Comparison of ENCODE assay signal across 2 cellular contexts in the genomic region with DNA sequence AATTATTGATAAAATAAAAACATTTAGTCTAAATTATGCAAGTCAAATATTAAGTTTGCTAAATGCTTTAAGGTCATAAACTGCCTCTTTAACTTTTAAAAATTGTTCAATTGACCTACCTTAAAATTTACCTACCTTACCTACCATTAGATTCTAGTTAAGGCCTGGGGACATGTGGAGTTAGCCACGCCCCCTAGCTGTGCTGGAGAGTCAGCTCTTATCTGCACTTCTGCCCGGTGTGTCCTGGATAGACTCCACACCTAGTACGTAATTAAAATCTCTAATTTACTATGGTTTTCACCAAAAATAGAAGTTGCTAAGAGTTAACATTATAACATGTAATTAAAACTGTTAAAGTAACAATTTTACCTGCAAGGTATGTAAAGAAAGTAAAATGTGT.
TF ChIP-seq lines count a peak whose summit lies in the region.

No MANE protein-coding gene starts in this region.

TF ChIP-seq in SK-N-SH, 30 proteins besides CTCF, POLR2A, EP300 and RAD21:
- TF ChIP-seq SMC3 (IDR thresholded peaks at IDR 0.05; ENCODE audit: low read depth, low read length) (no peak), YY1 (IDR thresholded peaks at IDR 0.05; ENCODE audit: low read depth) (no peak), TEAD4 (IDR thresholded peaks at IDR 0.05; ENCODE audit: borderline replicate concordance, insufficient read depth) (no peak), CHD2 (IDR thresholded peaks at IDR 0.05; ENCODE audit: low read length, partially characterized antibody) (no peak), NRF1 (IDR thresholded peaks at IDR 0.05; ENCODE audit: low read depth, low read length) (no peak), SIN3A (IDR thresholded peaks at IDR 0.05; ENCODE audit: borderline replicate concordance, low read depth, low read length) (no peak), GATA2 (CRISPR knock-in tag; IDR thresholded peaks at IDR 0.05) (no peak), POLR2AphosphoS5 (IDR thresholded peaks at IDR 0.05; ENCODE audit: low read depth, low read length) (no peak), MEF2A (IDR thresholded peaks at IDR 0.05; ENCODE audit: borderline replicate concordance, low read depth) (no peak), EZH2phosphoT487 (IDR thresholded peaks at IDR 0.05; ENCODE audit: borderline replicate concordance, low read depth) (no peak)
- TF ChIP-seq, protein P1, sequence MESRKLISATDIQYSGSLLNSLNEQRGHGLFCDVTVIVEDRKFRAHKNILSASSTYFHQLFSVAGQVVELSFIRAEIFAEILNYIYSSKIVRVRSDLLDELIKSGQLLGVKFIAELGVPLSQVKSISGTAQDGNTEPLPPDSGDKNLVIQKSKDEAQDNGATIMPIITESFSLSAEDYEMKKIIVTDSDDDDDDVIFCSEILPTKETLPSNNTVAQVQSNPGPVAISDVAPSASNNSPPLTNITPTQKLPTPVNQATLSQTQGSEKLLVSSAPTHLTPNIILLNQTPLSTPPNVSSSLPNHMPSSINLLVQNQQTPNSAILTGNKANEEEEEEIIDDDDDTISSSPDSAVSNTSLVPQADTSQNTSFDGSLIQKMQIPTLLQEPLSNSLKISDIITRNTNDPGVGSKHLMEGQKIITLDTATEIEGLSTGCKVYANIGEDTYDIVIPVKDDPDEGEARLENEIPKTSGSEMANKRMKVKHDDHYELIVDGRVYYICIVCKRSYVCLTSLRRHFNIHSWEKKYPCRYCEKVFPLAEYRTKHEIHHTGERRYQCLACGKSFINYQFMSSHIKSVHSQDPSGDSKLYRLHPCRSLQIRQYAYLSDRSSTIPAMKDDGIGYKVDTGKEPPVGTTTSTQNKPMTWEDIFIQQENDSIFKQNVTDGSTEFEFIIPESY (IDR thresholded peaks at IDR 0.05; ENCODE audit: borderline replicate concordance, low read depth) = no peak
- TF ChIP-seq, protein P2, sequence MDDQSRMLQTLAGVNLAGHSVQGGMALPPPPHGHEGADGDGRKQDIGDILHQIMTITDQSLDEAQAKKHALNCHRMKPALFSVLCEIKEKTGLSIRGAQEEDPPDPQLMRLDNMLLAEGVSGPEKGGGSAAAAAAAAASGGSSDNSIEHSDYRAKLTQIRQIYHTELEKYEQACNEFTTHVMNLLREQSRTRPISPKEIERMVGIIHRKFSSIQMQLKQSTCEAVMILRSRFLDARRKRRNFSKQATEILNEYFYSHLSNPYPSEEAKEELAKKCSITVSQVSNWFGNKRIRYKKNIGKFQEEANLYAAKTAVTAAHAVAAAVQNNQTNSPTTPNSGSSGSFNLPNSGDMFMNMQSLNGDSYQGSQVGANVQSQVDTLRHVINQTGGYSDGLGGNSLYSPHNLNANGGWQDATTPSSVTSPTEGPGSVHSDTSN (IDR thresholded peaks at IDR 0.05) = no peak
- TF ChIP-seq, protein P3, sequence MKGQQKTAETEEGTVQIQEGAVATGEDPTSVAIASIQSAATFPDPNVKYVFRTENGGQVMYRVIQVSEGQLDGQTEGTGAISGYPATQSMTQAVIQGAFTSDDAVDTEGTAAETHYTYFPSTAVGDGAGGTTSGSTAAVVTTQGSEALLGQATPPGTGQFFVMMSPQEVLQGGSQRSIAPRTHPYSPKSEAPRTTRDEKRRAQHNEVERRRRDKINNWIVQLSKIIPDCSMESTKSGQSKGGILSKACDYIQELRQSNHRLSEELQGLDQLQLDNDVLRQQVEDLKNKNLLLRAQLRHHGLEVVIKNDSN (IDR thresholded peaks at IDR 0.05; ENCODE audit: borderline replicate concordance, low read depth) = no peak
- TF ChIP-seq, protein P4, sequence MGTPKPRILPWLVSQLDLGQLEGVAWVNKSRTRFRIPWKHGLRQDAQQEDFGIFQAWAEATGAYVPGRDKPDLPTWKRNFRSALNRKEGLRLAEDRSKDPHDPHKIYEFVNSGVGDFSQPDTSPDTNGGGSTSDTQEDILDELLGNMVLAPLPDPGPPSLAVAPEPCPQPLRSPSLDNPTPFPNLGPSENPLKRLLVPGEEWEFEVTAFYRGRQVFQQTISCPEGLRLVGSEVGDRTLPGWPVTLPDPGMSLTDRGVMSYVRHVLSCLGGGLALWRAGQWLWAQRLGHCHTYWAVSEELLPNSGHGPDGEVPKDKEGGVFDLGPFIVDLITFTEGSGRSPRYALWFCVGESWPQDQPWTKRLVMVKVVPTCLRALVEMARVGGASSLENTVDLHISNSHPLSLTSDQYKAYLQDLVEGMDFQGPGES (IDR thresholded peaks at IDR 0.05; ENCODE audit: low read depth, low read length) = no peak

TF ChIP-seq in SK-N-SH treated with all-trans-retinoic acid at 6 μM for 48 hours, 23 proteins besides CTCF, POLR2A, EP300 and RAD21:
- TF ChIP-seq, protein P5, sequence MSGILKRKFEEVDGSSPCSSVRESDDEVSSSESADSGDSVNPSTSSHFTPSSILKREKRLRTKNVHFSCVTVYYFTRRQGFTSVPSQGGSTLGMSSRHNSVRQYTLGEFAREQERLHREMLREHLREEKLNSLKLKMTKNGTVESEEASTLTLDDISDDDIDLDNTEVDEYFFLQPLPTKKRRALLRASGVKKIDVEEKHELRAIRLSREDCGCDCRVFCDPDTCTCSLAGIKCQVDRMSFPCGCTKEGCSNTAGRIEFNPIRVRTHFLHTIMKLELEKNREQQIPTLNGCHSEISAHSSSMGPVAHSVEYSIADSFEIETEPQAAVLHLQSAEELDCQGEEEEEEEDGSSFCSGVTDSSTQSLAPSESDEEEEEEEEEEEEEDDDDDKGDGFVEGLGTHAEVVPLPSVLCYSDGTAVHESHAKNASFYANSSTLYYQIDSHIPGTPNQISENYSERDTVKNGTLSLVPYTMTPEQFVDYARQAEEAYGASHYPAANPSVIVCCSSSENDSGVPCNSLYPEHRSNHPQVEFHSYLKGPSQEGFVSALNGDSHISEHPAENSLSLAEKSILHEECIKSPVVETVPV (CRISPR knock-in tag; IDR thresholded peaks at IDR 0.05) = no peak
- TF ChIP-seq ZNF8 (CRISPR knock-in tag; IDR thresholded peaks at IDR 0.05) (no peak), CSDC2 (CRISPR knock-in tag; IDR thresholded peaks at IDR 0.05) (no peak), ZFP30 (CRISPR knock-in tag; IDR thresholded peaks at IDR 0.05) (no peak), TOX (CRISPR knock-in tag; IDR thresholded peaks at IDR 0.05; ENCODE audit: borderline replicate concordance) (no peak), ZFP3 (CRISPR knock-in tag; IDR thresholded peaks at IDR 0.05) (no peak), ARNTL (CRISPR knock-in tag; IDR thresholded peaks at IDR 0.05; ENCODE audit: borderline replicate concordance, low read depth) (no peak), SNAI2 (CRISPR knock-in tag; IDR thresholded peaks at IDR 0.05) (no peak), RARB (CRISPR knock-in tag; IDR thresholded peaks at IDR 0.05) (no peak), ISL1 (CRISPR knock-in tag; IDR thresholded peaks at IDR 0.05) (no peak), ZC3H10 (CRISPR knock-in tag; IDR thresholded peaks at IDR 0.05) (no peak), ESRRG (CRISPR knock-in tag; IDR thresholded peaks at IDR 0.05) (no peak), OSR1 (CRISPR knock-in tag; IDR thresholded peaks at IDR 0.05) (no peak), ZNF70 (CRISPR knock-in tag; IDR thresholded peaks at IDR 0.05) (no peak)
- TF ChIP-seq, protein P6, sequence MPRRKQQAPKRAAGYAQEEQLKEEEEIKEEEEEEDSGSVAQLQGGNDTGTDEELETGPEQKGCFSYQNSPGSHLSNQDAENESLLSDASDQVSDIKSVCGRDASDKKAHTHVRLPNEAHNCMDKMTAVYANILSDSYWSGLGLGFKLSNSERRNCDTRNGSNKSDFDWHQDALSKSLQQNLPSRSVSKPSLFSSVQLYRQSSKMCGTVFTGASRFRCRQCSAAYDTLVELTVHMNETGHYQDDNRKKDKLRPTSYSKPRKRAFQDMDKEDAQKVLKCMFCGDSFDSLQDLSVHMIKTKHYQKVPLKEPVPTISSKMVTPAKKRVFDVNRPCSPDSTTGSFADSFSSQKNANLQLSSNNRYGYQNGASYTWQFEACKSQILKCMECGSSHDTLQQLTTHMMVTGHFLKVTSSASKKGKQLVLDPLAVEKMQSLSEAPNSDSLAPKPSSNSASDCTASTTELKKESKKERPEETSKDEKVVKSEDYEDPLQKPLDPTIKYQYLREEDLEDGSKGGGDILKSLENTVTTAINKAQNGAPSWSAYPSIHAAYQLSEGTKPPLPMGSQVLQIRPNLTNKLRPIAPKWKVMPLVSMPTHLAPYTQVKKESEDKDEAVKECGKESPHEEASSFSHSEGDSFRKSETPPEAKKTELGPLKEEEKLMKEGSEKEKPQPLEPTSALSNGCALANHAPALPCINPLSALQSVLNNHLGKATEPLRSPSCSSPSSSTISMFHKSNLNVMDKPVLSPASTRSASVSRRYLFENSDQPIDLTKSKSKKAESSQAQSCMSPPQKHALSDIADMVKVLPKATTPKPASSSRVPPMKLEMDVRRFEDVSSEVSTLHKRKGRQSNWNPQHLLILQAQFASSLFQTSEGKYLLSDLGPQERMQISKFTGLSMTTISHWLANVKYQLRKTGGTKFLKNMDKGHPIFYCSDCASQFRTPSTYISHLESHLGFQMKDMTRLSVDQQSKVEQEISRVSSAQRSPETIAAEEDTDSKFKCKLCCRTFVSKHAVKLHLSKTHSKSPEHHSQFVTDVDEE (CRISPR knock-in tag; IDR thresholded peaks at IDR 0.05) = no peak
